In genomic region chr1:32540589-32540988, GRCh38 we compare ENCODE assay signal across 8 cellular contexts. TPM values are rescaled to one million over a fixed set of nuclear protein-coding genes. Genes with fewer than 3 reads are reported as not detected.
A peak's percentile ranks its signal among the peaks of the same experiment; 100 is the strongest.
DNase-seq lines count a peak whose midpoint lies in the region; ATAC-seq and TF ChIP-seq lines count a peak whose summit lies in the region.

No MANE protein-coding gene starts in this region.

- H3K4me1 ChIP-seq in mesodermal cell (ENCODE audit: control insufficient read depth, insufficient read depth, low read length, poor library complexity, severe bottlenecking): no peaks in the 10 kb centered on the region

- H3K4me3 ChIP-seq in HFF-Myc (replicated peaks; ENCODE audit: low read depth, low read length) (peak overlapping the region; percentile 62), mesodermal cell (ENCODE audit: extremely low read depth, insufficient read depth, low read length, poor library complexity, severe bottlenecking) (peak overlapping the region; percentile 58)

- H3K9me3 ChIP-seq in mesodermal cell (ENCODE audit: control insufficient read depth, low read length): no peaks in the 10 kb centered on the region

- in situ Hi-C loops in G401 (cut with HindIII; ENCODE audit: low sequenced_read_pairs): no loop called here

- ATAC-seq in HG02610 (IDR thresholded peaks at IDR 0.05; ENCODE audit: unreplicated experiment): no peak

- no peaks in the 10 kb centered on the region for H3K9me3 Mint-ChIP-seq in activated T-helper 2 cell treated with anti-CD3 and anti-CD28 coated beads, Interferon-gamma antibody, Interleukin-2, Interleukin-4, amounts not matched to agents 10 μg/mL and 5 μg/mL and 100 μg/mL, durations not matched to agents 14 hours and 24 hours and 36 hours

- WGBS in mesodermal cell (ENCODE audit: insufficient coverage in 2 of 2), 2 experiments: 47 to 52% methylated on average over 2 of the region's 2 CpGs

- peak overlapping the region; percentile 87; the same call in 1 of the 2 replicates for H3K27ac ChIP-seq in C4-2B
- no peak overlapping the region for H3K27ac ChIP-seq in mesodermal cell (ENCODE audit: low read depth, low read length, severe bottlenecking)

- peaks cover 4% of the 10 kb centered on the region for H3K36me3 ChIP-seq in mesodermal cell (ENCODE audit: control insufficient read depth, insufficient read depth, low read length)

- no peak for TF ChIP-seq CTCF in C4-2B (conservative IDR thresholded peaks at IDR 0.05)
- no peak for TF ChIP-seq CTCF in HFF-Myc (IDR thresholded peaks at IDR 0.05; ENCODE audit: low read depth, low read length, missing control alignments)

- H3K27me3 Mint-ChIP-seq in activated T-helper 2 cell treated with anti-CD3 and anti-CD28 coated beads, Interferon-gamma antibody, Interleukin-2, Interleukin-4, amounts not matched to agents 10 μg/mL and 5 μg/mL and 100 μg/mL, durations not matched to agents 14 hours and 24 hours and 36 hours (ENCODE audit: low read depth): peaks cover 53% of the 10 kb centered on the region

- no peak overlapping the region for H3K27ac Mint-ChIP-seq in activated T-helper 2 cell treated with anti-CD3 and anti-CD28 coated beads, Interferon-gamma antibody, Interleukin-2, Interleukin-4, amounts not matched to agents 10 μg/mL and 5 μg/mL and 100 μg/mL, durations not matched to agents 14 hours and 24 hours and 36 hours

- intact Hi-C loops in activated T-helper 2 cell treated with anti-CD3 and anti-CD28 coated beads, Interferon-gamma antibody, Interleukin-2, Interleukin-4, amounts not matched to agents 10 μg/mL and 5 μg/mL and 100 μg/mL, durations not matched to agents 14 hours and 24 hours and 36 hours (cut with micrococcal nuclease): no loop called here

- DNase-seq in HFF-Myc (ENCODE audit: extremely low read depth, low read depth): no peak
- no peak for DNase-seq in activated T-helper 2 cell treated with anti-CD3 and anti-CD28 coated beads, Interferon-gamma antibody, Interleukin-2, Interleukin-4, amounts not matched to agents 10 μg/mL and 5 μg/mL and 100 μg/mL, durations not matched to agents 14 hours and 24 hours and 36 hours (ENCODE audit: low spot score)
- DNase-seq in nucleus accumbens (lab: John Stamatoyannopoulos, UW): no peak
- no peak for DNase-seq in G401 (ENCODE audit: low spot score)
- DNase-seq in activated effector memory CD4-positive, alpha-beta T cell treated with anti-CD3 and anti-CD28 coated beads, Interleukin-2, amount 50 U/mL, for 16 hours: no peak

- H3K36me3 Mint-ChIP-seq in activated T-helper 2 cell treated with anti-CD3 and anti-CD28 coated beads, Interferon-gamma antibody, Interleukin-2, Interleukin-4, amounts not matched to agents 10 μg/mL and 5 μg/mL and 100 μg/mL, durations not matched to agents 14 hours and 24 hours and 36 hours (ENCODE audit: low read depth): no peaks in the 10 kb centered on the region

- H3K4me1 Mint-ChIP-seq in activated T-helper 2 cell treated with anti-CD3 and anti-CD28 coated beads, Interferon-gamma antibody, Interleukin-2, Interleukin-4, amounts not matched to agents 10 μg/mL and 5 μg/mL and 100 μg/mL, durations not matched to agents 14 hours and 24 hours and 36 hours (ENCODE audit: low read depth): peaks cover 8% of the 10 kb centered on the region

- peak overlapping the region; percentile 75 for H3K4me3 Mint-ChIP-seq in activated T-helper 2 cell treated with anti-CD3 and anti-CD28 coated beads, Interferon-gamma antibody, Interleukin-2, Interleukin-4, amounts not matched to agents 10 μg/mL and 5 μg/mL and 100 μg/mL, durations not matched to agents 14 hours and 24 hours and 36 hours (ENCODE audit: low read depth)

RNA-seq across cellular contexts. Expression of gene ZBTB8A, which starts 1.4 kb away (rescaled TPM):
- 0.90 and 0.96 TPM in 2 replicates for total RNA-seq in activated T-helper 2 cell treated with anti-CD3 and anti-CD28 coated beads, Interferon-gamma antibody, Interleukin-2, Interleukin-4, amounts not matched to agents 10 μg/mL and 5 μg/mL and 100 μg/mL, durations not matched to agents 14 hours and 24 hours and 36 hours
- 11.8 TPM for polyA plus RNA-seq in mesodermal cell (2013, experiment 1 of 2)
- 10.8 TPM for polyA plus RNA-seq in mesodermal cell (2013, experiment 2 of 2)
- total RNA-seq in G401 (2014; rRNA removed; shearing (Covaris generic)): 7.7 and 12.0 TPM in 2 replicates
